ENCODE assay signal across 1 cellular context in genomic region chr1:32221980-32222751, GRCh38.
TF ChIP-seq lines count a peak whose summit lies in the region.

TSS of gene EIF3I (plus strand) at chr1:32222407. CDS start at chr1:32222442, 35 bp downstream.
TSS of gene TMEM234 (minus strand) at chr1:32222353. CDS start at chr1:32222322, 31 bp downstream.

TF ChIP-seq in HEK293, 187 proteins besides CTCF, POLR2A, EP300 and RAD21 (continued from another document):
- peak; percentile 45; the same call in 1 of the 2 replicates for TF ChIP-seq PRDM10 (tag by site-specific recombination; IDR thresholded peaks at IDR 0.05)
- TF ChIP-seq ZSCAN30 (tag by site-specific recombination; IDR thresholded peaks at IDR 0.05) = no peak
- TF ChIP-seq ZNF146 (tag by site-specific recombination; IDR thresholded peaks at IDR 0.05) = no peak
- TF ChIP-seq ZNF501 (tag by site-specific recombination; IDR thresholded peaks at IDR 0.05) = peak; percentile 71; the same call in 1 of the 2 replicates
- no peak for TF ChIP-seq ZNF274 (IDR thresholded peaks at IDR 0.05; ENCODE audit: low read length)
- no peak for TF ChIP-seq ZNF274 (tag by site-specific recombination; IDR thresholded peaks at IDR 0.05; ENCODE audit: borderline replicate concordance)
- TF ChIP-seq, protein P1, sequence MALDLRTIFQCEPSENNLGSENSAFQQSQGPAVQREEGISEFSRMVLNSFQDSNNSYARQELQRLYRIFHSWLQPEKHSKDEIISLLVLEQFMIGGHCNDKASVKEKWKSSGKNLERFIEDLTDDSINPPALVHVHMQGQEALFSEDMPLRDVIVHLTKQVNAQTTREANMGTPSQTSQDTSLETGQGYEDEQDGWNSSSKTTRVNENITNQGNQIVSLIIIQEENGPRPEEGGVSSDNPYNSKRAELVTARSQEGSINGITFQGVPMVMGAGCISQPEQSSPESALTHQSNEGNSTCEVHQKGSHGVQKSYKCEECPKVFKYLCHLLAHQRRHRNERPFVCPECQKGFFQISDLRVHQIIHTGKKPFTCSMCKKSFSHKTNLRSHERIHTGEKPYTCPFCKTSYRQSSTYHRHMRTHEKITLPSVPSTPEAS (tag by site-specific recombination; IDR thresholded peaks at IDR 0.05) = no peak
- TF ChIP-seq ZNF223 (tag by site-specific recombination; IDR thresholded peaks at IDR 0.05) = no peak
- no peak for TF ChIP-seq ZBTB1 (tag by site-specific recombination; IDR thresholded peaks at IDR 0.05)
- TF ChIP-seq ZSCAN18 (tag by site-specific recombination; IDR thresholded peaks at IDR 0.05) = no peak
- no peak for TF ChIP-seq REPIN1 (tag by site-specific recombination; IDR thresholded peaks at IDR 0.05; ENCODE audit: low read depth)
- TF ChIP-seq KLF9 (tag by site-specific recombination; IDR thresholded peaks at IDR 0.05; ENCODE audit: low read depth) = peak; percentile 85
- no peak for TF ChIP-seq ZNF239 (tag by site-specific recombination; IDR thresholded peaks at IDR 0.05)
- TF ChIP-seq ZNF560 (tag by site-specific recombination; IDR thresholded peaks at IDR 0.05; ENCODE audit: borderline replicate concordance) = no peak
- TF ChIP-seq ZNF768 (tag by site-specific recombination; IDR thresholded peaks at IDR 0.05) = no peak
- TF ChIP-seq ZNF510 (tag by site-specific recombination; IDR thresholded peaks at IDR 0.05; ENCODE audit: insufficient replicate concordance) = no peak
- TF ChIP-seq ZNF704 (tag by site-specific recombination; IDR thresholded peaks at IDR 0.05) = no peak
- peak; percentile 68 for TF ChIP-seq GLIS1 (tag by site-specific recombination; IDR thresholded peaks at IDR 0.05)
- no peak for TF ChIP-seq HOXD13 (CRISPR knock-in tag; IDR thresholded peaks at IDR 0.05; ENCODE audit: borderline replicate concordance)
- no peak for TF ChIP-seq ZNF138 (tag by site-specific recombination; IDR thresholded peaks at IDR 0.05; ENCODE audit: borderline replicate concordance)
- no peak for TF ChIP-seq ZNF670 (tag by site-specific recombination; IDR thresholded peaks at IDR 0.05; ENCODE audit: low read depth)
- TF ChIP-seq TCF7L2 (IDR thresholded peaks at IDR 0.05; ENCODE audit: borderline replicate concordance, low read depth, low read length) = no peak
- TF ChIP-seq ZXDB (tag by site-specific recombination; IDR thresholded peaks at IDR 0.05) = peak; percentile 73
- TF ChIP-seq ZNF398 (tag by site-specific recombination; IDR thresholded peaks at IDR 0.05) = peak; percentile 21; the same call in 1 of the 2 replicates
- no peak for TF ChIP-seq ZFP69B (tag by site-specific recombination; IDR thresholded peaks at IDR 0.05)
- no peak for TF ChIP-seq ZNF48 (tag by site-specific recombination; IDR thresholded peaks at IDR 0.05)
- peak; percentile 80 for TF ChIP-seq ZNF335 (tag by site-specific recombination; conservative IDR thresholded peaks at IDR 0.05)
- no peak for TF ChIP-seq ZNF302 (tag by site-specific recombination; IDR thresholded peaks at IDR 0.05; ENCODE audit: low read depth)
